ENCODE assay signal across 15 cellular contexts in the genomic region with DNA sequence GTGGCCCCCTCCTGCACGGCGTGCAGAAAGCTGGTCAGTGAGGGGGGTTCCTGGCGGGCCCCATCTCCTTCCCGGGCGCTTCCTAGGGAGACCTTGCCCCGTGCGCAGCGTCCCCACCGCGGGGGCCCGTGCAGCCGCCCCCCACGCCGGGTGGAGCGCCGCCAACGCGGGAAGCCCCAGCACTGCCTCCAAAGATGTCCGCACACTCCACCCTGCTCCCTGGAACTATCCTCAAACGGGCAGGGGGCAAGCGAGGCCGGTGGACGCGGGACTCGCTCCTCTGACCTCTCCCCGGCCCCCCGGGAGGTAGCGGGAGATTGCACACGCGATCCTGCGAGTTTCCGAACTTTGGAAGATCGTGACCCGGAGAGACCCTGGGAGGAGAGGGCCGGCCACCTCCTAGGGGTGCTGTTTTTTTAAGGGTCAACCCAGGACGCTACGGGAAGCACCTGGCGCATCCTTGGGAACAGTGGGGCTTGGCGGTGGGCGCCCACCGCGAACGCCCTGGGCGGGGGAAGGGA. TPM values are rescaled to one million over a fixed set of nuclear protein-coding genes. Genes with fewer than 3 reads are reported as not detected.
A peak's percentile ranks its signal among the peaks of the same experiment; 100 is the strongest.
DNase-seq lines count a peak whose midpoint lies in the region; ATAC-seq and TF ChIP-seq lines count a peak whose summit lies in the region.
"Had no signal": no experiment of that assay in that cellular context is flagged by ENCODE, and none has a peak within 500 bp of the region (broad histone marks: within the 10 kb centered on the region; RNA-seq: fewer than 3 reads in every experiment).

No MANE protein-coding gene starts in this region.

- ATAC-seq in right cardiac atrium, result no peak
- ATAC-seq: activated CD8-positive, alpha-beta T cell treated with anti-CD3 and anti-CD28 coated beads for 36 hours; activated T-helper 17 cell treated with anti-CD3 and anti-CD28 coated beads, Interleukin-2, amount 50 U/mL, for 72 hours had no signal

- TF ChIP-seq CTCF in left ventricle myocardium inferior (IDR thresholded peaks at IDR 0.05; ENCODE audit: borderline replicate concordance) (no peak), prostate gland (IDR thresholded peaks at IDR 0.05) (no peak), vagina (IDR thresholded peaks at IDR 0.05) (no peak)

- H3K4me3 ChIP-seq in left ventricle myocardium inferior, result peak overlapping the region; percentile 62
- H3K4me3 ChIP-seq in right cardiac atrium (ENCODE audit: low read length), result no peak overlapping the region
- peak overlapping the region; percentile 56 for H3K4me3 ChIP-seq in iPS-18c (ENCODE audit: insufficient read depth, low read depth, low read length)
- peak overlapping the region; percentile 35 to 45 for H3K4me3 ChIP-seq in prostate gland
- H3K4me3 ChIP-seq in vagina, result peak overlapping the region; percentile 54 to 64

- no peak for TF ChIP-seq POLR2A in prostate gland (IDR thresholded peaks at IDR 0.05)
- no peak for TF ChIP-seq POLR2A in vagina (IDR thresholded peaks at IDR 0.05)

- DNase-seq in left ventricle myocardium inferior, result no peak
- no peak for DNase-seq in right cardiac atrium
- no peak for DNase-seq in prostate gland (ENCODE audit: low spot score)
- no peak for DNase-seq in vagina (ENCODE audit: extremely low spot score in 2 of 2)
- DNase-seq in DMS 273 treated with DMSO at 0.1 percent for 48 hours (lab: John Stamatoyannopoulos, UW), result no peak
- DNase-seq in stimulated activated CD4-positive, alpha-beta T cell treated with anti-CD3 and anti-CD28 coated beads, Interleukin-2, amount 100 ng/mL, for 48 hours, result no peak
- DNase-seq in NCI-H1105 (lab: John Stamatoyannopoulos, UW), result no peak
- DNase-seq: activated CD8-positive, alpha-beta T cell treated with anti-CD3 and anti-CD28 coated beads for 36 hours; cerebellar nuclear complex; DMS79; MM.1S had no signal

- no peaks in the 10 kb centered on the region for H3K9me3 ChIP-seq in left ventricle myocardium inferior (replicated peaks)
- H3K9me3 ChIP-seq in right cardiac atrium (ENCODE audit: control insufficient read depth, low read length), result no peaks in the 10 kb centered on the region
- no peaks in the 10 kb centered on the region for H3K9me3 ChIP-seq in iPS-18c (ENCODE audit: control insufficient read depth, insufficient read depth, low read length)
- H3K9me3 ChIP-seq in prostate gland, result no peaks in the 10 kb centered on the region
- H3K9me3 ChIP-seq in vagina, result no peaks in the 10 kb centered on the region
- H3K9me3 ChIP-seq: adrenal gland had no signal

- H3K36me3 ChIP-seq in left ventricle myocardium inferior (no peaks in the 10 kb centered on the region), prostate gland (no peaks in the 10 kb centered on the region), vagina (no peaks in the 10 kb centered on the region)
- H3K36me3 ChIP-seq: adrenal gland had no signal

- peaks cover 97% of the 10 kb centered on the region for H3K27me3 ChIP-seq in left ventricle myocardium inferior (ENCODE audit: low read depth)
- no peaks in the 10 kb centered on the region for H3K27me3 ChIP-seq in right cardiac atrium (ENCODE audit: control insufficient read depth, insufficient read depth)
- H3K27me3 ChIP-seq in prostate gland (replicated peaks; ENCODE audit: insufficient read depth), result peaks cover 7% of the 10 kb centered on the region
- H3K27me3 ChIP-seq in vagina, result no peaks in the 10 kb centered on the region

- no peak overlapping the region for H3K27ac ChIP-seq in left ventricle myocardium inferior (replicated peaks)
- no peak overlapping the region for H3K27ac ChIP-seq in right cardiac atrium (ENCODE audit: low read length)
- H3K27ac ChIP-seq in prostate gland, result peak overlapping the region; percentile 64 to 80
- H3K27ac ChIP-seq in vagina, result peak overlapping the region; percentile 78

- H3K4me1 ChIP-seq in left ventricle myocardium inferior (peaks cover 22% of the 10 kb centered on the region), right cardiac atrium (ENCODE audit: control insufficient read depth, insufficient read depth, low read length) (no peaks in the 10 kb centered on the region), prostate gland (replicated peaks) (no peaks in the 10 kb centered on the region), vagina (peaks cover 35% of the 10 kb centered on the region)
- H3K4me1 ChIP-seq: adrenal gland had no signal

- 1% methylated on average over 44 of the region's 44 CpGs for WGBS in right cardiac atrium
- 4% methylated on average over 44 of the region's 44 CpGs for WGBS in prostate gland

- intact Hi-C loops in left ventricle myocardium inferior (cut with micrococcal nuclease) (no loop called here), right cardiac atrium (cut with DNase I) (no loop called here), prostate gland (cut with DNase I) (no loop called here), vagina (cut with DNase I) (no loop called here)

RNA-seq across cellular contexts. Expression of a gene that starts 1.5 kb away (rescaled TPM):
- 0.05 TPM for total RNA-seq in left ventricle myocardium inferior
- total RNA-seq in right cardiac atrium, result under 1 TPM in 3 of 4 donors, not detected in 1; 0.06 to 0.28 (median 0.24) TPM
- polyA plus RNA-seq in right cardiac atrium, result 0.14 TPM
- total RNA-seq in prostate gland, result 10 to 100 TPM in 1 of 2 donors, 1 to 10 TPM in 1; 1.5 to 11.8 TPM
- total RNA-seq in vagina, result 5.2 TPM
- total RNA-seq: A172; activated CD8-positive, alpha-beta T cell treated with anti-CD3 and anti-CD28 coated beads for 36 hours; activated T-helper 17 cell treated with anti-CD3 and anti-CD28 coated beads, Interleukin-2, amount 50 U/mL, for 72 hours had no signal

Comparison
In these comparisons a context has a peak if more than half of its experiments do, and no peak if none do; other contexts are left out.
1. H3K27ac ChIP-seq: peak in prostate gland (2 of 2) and vagina (single experiment); none in left ventricle myocardium inferior (single experiment) and right cardiac atrium (single experiment).